In the genomic region with DNA sequence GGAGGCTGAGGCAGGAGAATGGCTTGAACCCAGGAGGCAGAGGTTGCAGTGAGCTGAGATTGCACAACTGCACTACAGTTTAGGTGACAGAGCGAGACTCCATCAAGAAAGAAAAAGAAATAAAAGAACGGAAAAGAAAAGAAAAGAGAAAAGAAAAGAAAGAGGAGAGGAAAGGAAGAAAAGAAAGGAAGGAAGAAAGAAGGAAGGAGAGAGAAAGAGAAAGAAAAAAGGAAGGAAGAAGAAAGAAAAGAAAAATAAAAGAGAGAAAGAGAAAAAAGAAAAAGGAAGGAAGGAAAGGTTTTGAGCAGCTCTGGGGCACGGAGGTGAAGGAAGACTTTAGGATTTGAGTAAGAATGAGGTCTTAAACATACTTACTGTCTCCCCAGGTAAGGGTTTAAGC, we compare ENCODE assay signal across 18 cellular contexts.
"Had no signal": no experiment of that assay in that cellular context is flagged by ENCODE, and none has a peak within 500 bp of the region (broad histone marks: within the 10 kb centered on the region; RNA-seq: fewer than 3 reads in every experiment).

No MANE protein-coding gene starts in this region.

- H3K27me3 ChIP-seq: adrenal gland, foreskin keratinocyte had no signal

- H3K4me1 ChIP-seq: adrenal gland, foreskin keratinocyte had no signal

- H3K4me3 Mint-ChIP-seq: effector memory CD8-positive, alpha-beta T cell; nephron had no signal

- ATAC-seq: effector memory CD8-positive, alpha-beta T cell; foreskin keratinocyte; left cardiac atrium had no signal

- H3K9me3 Mint-ChIP-seq: effector memory CD8-positive, alpha-beta T cell; nephron had no signal

- H3K27me3 Mint-ChIP-seq: effector memory CD8-positive, alpha-beta T cell had no signal

- H3K9me3 ChIP-seq: adrenal gland had no signal

- H3K4me3 ChIP-seq: adrenal gland had no signal

- DNase-seq: activated CD4-positive, alpha-beta T cell treated with anti-CD3 and anti-CD28 coated beads, Interleukin-2, amount 50 U/mL, for 1 hour; activated CD4-positive, CD25-positive, alpha-beta regulatory T cell treated with anti-CD3 and anti-CD28 coated beads, Interleukin-2, amount 50 U/mL, for 72 hours; activated CD8-positive, alpha-beta memory T cell treated with anti-CD3 and anti-CD28 coated beads for 24 hours; activated CD8-positive, alpha-beta memory T cell treated with anti-CD3 and anti-CD28 coated beads, Interleukin-2, amount 50 U/mL, for 48 hours; activated naive CD4-positive, alpha-beta T cell treated with Interleukin-2 at 50 U/mL for 16 hours; adrenal gland; dermis blood vessel endothelial cell; effector memory CD8-positive, alpha-beta T cell; glutamatergic neuron; hippocampal formation; left cardiac atrium; nucleus accumbens; stimulated activated CD4-positive, alpha-beta T cell treated with anti-CD3 and anti-CD28 coated beads, Interleukin-12 subunit alpha, Interleukin-12 subunit beta, amount 100 ng/mL, for 4 hours; stimulated activated CD4-positive, alpha-beta T cell treated with anti-CD3 and anti-CD28 coated beads, Interleukin-1b, Interleukin-23, amount 100 ng/mL, for 48 hours; stimulated activated CD8-positive, alpha-beta memory T cell treated with anti-CD3 and anti-CD28 coated beads, Interleukin-4, amount 100 ng/mL, for 48 hours; T-helper 2 cell had no signal

- H3K27ac Mint-ChIP-seq: nephron had no signal
